In genomic region chr13:19070398-19070735, GRCh38 we compare ENCODE assay signal across 16 cellular contexts.
DNase-seq lines count a peak whose midpoint lies in the region; ATAC-seq and TF ChIP-seq lines count a peak whose summit lies in the region.
"Had no signal": no experiment of that assay in that cellular context is flagged by ENCODE, and none has a peak within 500 bp of the region (broad histone marks: within the 10 kb centered on the region; RNA-seq: fewer than 3 reads in every experiment).

No MANE protein-coding gene starts in this region.

- TF ChIP-seq CTCF in chondrocyte (IDR thresholded peaks at IDR 0.05) = no peak

- peaks cover 2% of the 10 kb centered on the region for H3K36me3 Mint-ChIP-seq in chondrocyte (ENCODE audit: low read depth)
- no peaks in the 10 kb centered on the region for H3K36me3 Mint-ChIP-seq in stimulated activated memory B cell treated with anti-CD40 and anti-IgM and Interleukin-4, amounts not matched to agents 10 μg/mL and 1 μg/mL and 100 μg/mL, for 72 hours
- H3K36me3 Mint-ChIP-seq: CD14-positive monocyte; CD4-positive, alpha-beta memory T cell; CD4-positive, CD25-positive, alpha-beta regulatory T cell; CD8-positive, alpha-beta memory T cell had no signal

- no peak overlapping the region for H3K27ac Mint-ChIP-seq in chondrocyte (ENCODE audit: unreplicated experiment)
- H3K27ac Mint-ChIP-seq in stimulated activated memory B cell treated with anti-CD40 and anti-IgM and Interleukin-4, amounts not matched to agents 10 μg/mL and 1 μg/mL and 100 μg/mL, for 72 hours = no peak overlapping the region
- H3K27ac Mint-ChIP-seq: CD14-positive monocyte; CD4-positive, alpha-beta memory T cell; CD4-positive, CD25-positive, alpha-beta regulatory T cell; CD8-positive, alpha-beta memory T cell had no signal

- no peak overlapping the region for H3K4me3 Mint-ChIP-seq in chondrocyte (ENCODE audit: unreplicated experiment)
- no peak overlapping the region for H3K4me3 Mint-ChIP-seq in stimulated activated memory B cell treated with anti-CD40 and anti-IgM and Interleukin-4, amounts not matched to agents 10 μg/mL and 1 μg/mL and 100 μg/mL, for 72 hours
- H3K4me3 Mint-ChIP-seq: CD14-positive monocyte; CD4-positive, alpha-beta memory T cell; CD4-positive, CD25-positive, alpha-beta regulatory T cell; CD8-positive, alpha-beta memory T cell had no signal

- ATAC-seq in stimulated activated memory B cell treated with anti-CD40 and anti-IgM and Interleukin-4, amounts not matched to agents 10 μg/mL and 1 μg/mL and 100 μg/mL, for 72 hours = no peak

- peaks cover 32% of the 10 kb centered on the region for H3K9me3 Mint-ChIP-seq in chondrocyte (ENCODE audit: low read depth)
- H3K9me3 Mint-ChIP-seq in stimulated activated memory B cell treated with anti-CD40 and anti-IgM and Interleukin-4, amounts not matched to agents 10 μg/mL and 1 μg/mL and 100 μg/mL, for 72 hours = peaks cover 5% of the 10 kb centered on the region

- peak; percentile 49 for DNase-seq in chondrocyte (ENCODE audit: low spot score)
- peak; percentile 9 for DNase-seq in islet precursor cell
- peak; percentile 19 for DNase-seq in ureter (ENCODE audit: low spot score)
- no peak for DNase-seq in NCI-H2171 treated with DMSO at 0.1 percent for 48 hours (lab: John Stamatoyannopoulos, UW)
- DNase-seq: 8988T; ACHN; BE2C; C1 segment of cervical spinal cord; CD4-positive, alpha-beta memory T cell; CD4-positive, CD25-positive, alpha-beta regulatory T cell; CD8-positive, alpha-beta memory T cell; COR-L47; DMS79 treated with DMSO at 0.1 percent for 48 hours; GF-D8 had no signal

- H3K27me3 Mint-ChIP-seq in chondrocyte (ENCODE audit: low read depth) = no peaks in the 10 kb centered on the region
- H3K27me3 Mint-ChIP-seq in stimulated activated memory B cell treated with anti-CD40 and anti-IgM and Interleukin-4, amounts not matched to agents 10 μg/mL and 1 μg/mL and 100 μg/mL, for 72 hours = no peaks in the 10 kb centered on the region
- H3K27me3 Mint-ChIP-seq: CD4-positive, CD25-positive, alpha-beta regulatory T cell; CD8-positive, alpha-beta memory T cell had no signal

- H3K4me1 Mint-ChIP-seq in chondrocyte (ENCODE audit: low read depth) = no peaks in the 10 kb centered on the region
- no peaks in the 10 kb centered on the region for H3K4me1 Mint-ChIP-seq in stimulated activated memory B cell treated with anti-CD40 and anti-IgM and Interleukin-4, amounts not matched to agents 10 μg/mL and 1 μg/mL and 100 μg/mL, for 72 hours
- H3K4me1 Mint-ChIP-seq: CD14-positive monocyte; CD4-positive, alpha-beta memory T cell; CD8-positive, alpha-beta memory T cell had no signal
